In genomic region chr17:34980353-34980680, GRCh38 we compare ENCODE assay signal across 8 cellular contexts. TPM values are rescaled to one million over a fixed set of nuclear protein-coding genes. Genes with fewer than 3 reads are reported as not detected.
DNase-seq lines count a peak whose midpoint lies in the region; ATAC-seq and TF ChIP-seq lines count a peak whose summit lies in the region.

Gene LIG3, plus strand, starts transcription at chr17:34980512. Its CDS starts 2,494 bp downstream, at chr17:34983006.

- H3K9me3 Mint-ChIP-seq in activated T-helper 17 cell treated with anti-CD3 and anti-CD28 coated beads, Interleukin-2, amount 50 U/mL, for 72 hours: no peaks in the 10 kb centered on the region
- H3K9me3 Mint-ChIP-seq in naive thymus-derived CD8-positive, alpha-beta T cell: no peaks in the 10 kb centered on the region
- no peaks in the 10 kb centered on the region for H3K9me3 Mint-ChIP-seq in stimulated activated naive B cell treated with anti-CD40 and anti-IgM and Interleukin-4, amounts not matched to agents 10 μg/mL and 1 μg/mL and 100 μg/mL, for 72 hours

- ATAC-seq in activated T-helper 17 cell treated with anti-CD3 and anti-CD28 coated beads, Interleukin-2, amount 50 U/mL, for 72 hours (replicated peaks): peak; percentile 89
- ATAC-seq in naive thymus-derived CD8-positive, alpha-beta T cell: peak; percentile 79 to 80
- peak; percentile 83 to 86 for ATAC-seq in stimulated activated naive B cell treated with anti-CD40 and anti-IgM and Interleukin-4, amounts not matched to agents 10 μg/mL and 1 μg/mL and 100 μg/mL, for 72 hours (replicated peaks)

- H3K4me3 Mint-ChIP-seq in activated T-helper 17 cell treated with anti-CD3 and anti-CD28 coated beads, Interleukin-2, amount 50 U/mL, for 72 hours: peak within 1 kb of the TSS; percentile 92
- peak within 1 kb of the TSS; percentile 86 to 98 (median 96) for H3K4me3 Mint-ChIP-seq in naive thymus-derived CD8-positive, alpha-beta T cell
- H3K4me3 Mint-ChIP-seq in stimulated activated naive B cell treated with anti-CD40 and anti-IgM and Interleukin-4, amounts not matched to agents 10 μg/mL and 1 μg/mL and 100 μg/mL, for 72 hours: peak within 1 kb of the TSS; percentile 98 to 99

- H3K36me3 Mint-ChIP-seq in activated T-helper 17 cell treated with anti-CD3 and anti-CD28 coated beads, Interleukin-2, amount 50 U/mL, for 72 hours (ENCODE audit: low read depth): peaks cover 40% of the 10 kb centered on the region
- peaks cover 0 to 25% (median 8%) of the 10 kb centered on the region in 3 donors for H3K36me3 Mint-ChIP-seq in naive thymus-derived CD8-positive, alpha-beta T cell
- H3K36me3 Mint-ChIP-seq in stimulated activated naive B cell treated with anti-CD40 and anti-IgM and Interleukin-4, amounts not matched to agents 10 μg/mL and 1 μg/mL and 100 μg/mL, for 72 hours: peaks cover 15 to 17% of the 10 kb centered on the region in 2 donors

- H3K4me3 ChIP-seq in fibroblast of mammary gland (ENCODE audit: control insufficient read depth, low read depth, low read length): peak within 1 kb of the TSS; percentile 71

- H3K4me1 Mint-ChIP-seq in activated T-helper 17 cell treated with anti-CD3 and anti-CD28 coated beads, Interleukin-2, amount 50 U/mL, for 72 hours: peaks cover 23% of the 10 kb centered on the region
- peaks cover 29 to 51% (median 50%) of the 10 kb centered on the region in 4 donors for H3K4me1 Mint-ChIP-seq in naive thymus-derived CD8-positive, alpha-beta T cell
- H3K4me1 Mint-ChIP-seq in stimulated activated naive B cell treated with anti-CD40 and anti-IgM and Interleukin-4, amounts not matched to agents 10 μg/mL and 1 μg/mL and 100 μg/mL, for 72 hours: peaks cover 26 to 49% of the 10 kb centered on the region in 2 donors

- no peaks in the 10 kb centered on the region for H3K27me3 Mint-ChIP-seq in activated T-helper 17 cell treated with anti-CD3 and anti-CD28 coated beads, Interleukin-2, amount 50 U/mL, for 72 hours
- H3K27me3 Mint-ChIP-seq in naive thymus-derived CD8-positive, alpha-beta T cell: no peaks in the 10 kb centered on the region
- no peaks in the 10 kb centered on the region for H3K27me3 Mint-ChIP-seq in stimulated activated naive B cell treated with anti-CD40 and anti-IgM and Interleukin-4, amounts not matched to agents 10 μg/mL and 1 μg/mL and 100 μg/mL, for 72 hours

- peak within 1 kb of the TSS; percentile 93 for H3K27ac ChIP-seq in RWPE1

- DNase-seq in Daoy (ENCODE audit: low read depth): peak; percentile 98
- peak; percentile 92 for DNase-seq in H4 (ENCODE audit: low spot score)
- peak; percentile 93 for DNase-seq in LoVo (ENCODE audit: low spot score)
- DNase-seq in RWPE1 (ENCODE audit: low spot score): peak; percentile 94
- DNase-seq in fibroblast of mammary gland (ENCODE audit: low read depth): peak; percentile 92
- DNase-seq in naive thymus-derived CD8-positive, alpha-beta T cell: peak; percentile 89 to 98 (median 93)
- DNase-seq in stimulated activated naive B cell treated with anti-CD40 and anti-IgM and Interleukin-4, amounts not matched to agents 10 μg/mL and 1 μg/mL and 100 μg/mL, for 72 hours: peak; percentile 92

- peak within 1 kb of the TSS; percentile 96 for H3K27ac Mint-ChIP-seq in activated T-helper 17 cell treated with anti-CD3 and anti-CD28 coated beads, Interleukin-2, amount 50 U/mL, for 72 hours
- peak within 1 kb of the TSS; percentile 96 to 99 (median 99) for H3K27ac Mint-ChIP-seq in naive thymus-derived CD8-positive, alpha-beta T cell
- peak within 1 kb of the TSS; percentile 99 for H3K27ac Mint-ChIP-seq in stimulated activated naive B cell treated with anti-CD40 and anti-IgM and Interleukin-4, amounts not matched to agents 10 μg/mL and 1 μg/mL and 100 μg/mL, for 72 hours

- POLR2A ChIA-PET in RWPE1 (lab: Yijun Ruan, JAX; ENCODE audit: low non-redundant PET): interaction anchor here (1.7 kb wide), 1 partner anchor 19 kb away, joined by 5 read pairs; the partner anchor contains the start of genes CCT6B and ZNF830
- POLR2A ChIA-PET in naive thymus-derived CD8-positive, alpha-beta T cell (lab: Charles Lee): interaction anchor here (1.0 to 4.5 kb wide), 16 partner anchors 11 to 342 kb away, joined by 3 to 34 read pairs (median 8); partner anchors contain the start of genes CCT6B, RAD51D, RFFL and ZNF830

- TF ChIP-seq CTCF in RWPE1 (conservative IDR thresholded peaks at IDR 0.05; ENCODE audit: low read depth) (no peak), fibroblast of mammary gland (conservative IDR thresholded peaks at IDR 0.05; ENCODE audit: control insufficient read depth, insufficient read depth, low read depth, low read length) (no peak)

- CTCF ChIA-PET in RWPE1 (lab: Yijun Ruan, JAX): interaction anchor here (0.6 kb wide), 1 partner anchor 154 kb away, joined by 3 read pairs; no protein-coding TSS in a partner anchor

RNA-seq across cellular contexts. Expression of gene LIG3, which starts in this region (rescaled TPM):
- total RNA-seq in Daoy (2014; rRNA removed; shearing (Covaris generic)): 32.9 and 47.7 TPM in 2 replicates
- 23.6 and 31.9 TPM in 2 replicates for total RNA-seq in H4 (2014; rRNA removed; shearing (Covaris generic))
- total RNA-seq in activated T-helper 17 cell treated with anti-CD3 and anti-CD28 coated beads, Interleukin-2, amount 50 U/mL, for 72 hours: 10 to 100 TPM; 52.9 to 54.3 TPM
- total RNA-seq in naive thymus-derived CD8-positive, alpha-beta T cell: 10 to 100 TPM; 49.8 to 51.7 TPM
- polyA plus RNA-seq in naive thymus-derived CD8-positive, alpha-beta T cell: 10 to 100 TPM; 12.2 to 15.2 (median 13.1) TPM

Comparison
In these comparisons a context has a peak if more than half of its experiments do, and no peak if none do; other contexts are left out.
1. Peak in every context shown above with its lines: DNase-seq, ATAC-seq, H3K4me3 ChIP-seq and H3K27ac ChIP-seq.